Comparison of ENCODE assay signal across 11 cellular contexts in genomic region chr3:30720586-30721313, GRCh38.
A peak's percentile ranks its signal among the peaks of the same experiment; 100 is the strongest.
DNase-seq lines count a peak whose midpoint lies in the region; ATAC-seq and TF ChIP-seq lines count a peak whose summit lies in the region.
"Had no signal": no experiment of that assay in that cellular context is flagged by ENCODE, and none has a peak within 500 bp of the region (broad histone marks: within the 10 kb centered on the region; RNA-seq: fewer than 3 reads in every experiment).

No MANE protein-coding gene starts in this region.

- peak; percentile 77 for ATAC-seq in left lobe of liver
- ATAC-seq in GM19023 (IDR thresholded peaks at IDR 0.05; ENCODE audit: unreplicated experiment), result no peak
- ATAC-seq in HG02852 (IDR thresholded peaks at IDR 0.05; ENCODE audit: unreplicated experiment), result no peak
- no peak for ATAC-seq in GM18517 (IDR thresholded peaks at IDR 0.05; ENCODE audit: unreplicated experiment)
- no peak for ATAC-seq in GM21737 (IDR thresholded peaks at IDR 0.05; ENCODE audit: unreplicated experiment)
- ATAC-seq: naive thymus-derived CD4-positive, alpha-beta T cell; stimulated activated naive CD8-positive, alpha-beta T cell treated with anti-CD3 and anti-CD28 coated beads, Interleukin-15, amount 100 ng/mL, for 72 hours had no signal

- DNase-seq in AG09319 (ENCODE audit: extremely low read depth, low read depth), result peak; percentile 15
- DNase-seq in HT1080 (ENCODE audit: low read depth), result peak; percentile 74
- DNase-seq in astrocyte of the hippocampus (ENCODE audit: low read depth, low spot score), result peak; percentile 30
- DNase-seq in left lobe of liver (ENCODE audit: low spot score), result no peak
- DNase-seq: CD4-positive, alpha-beta memory T cell; naive thymus-derived CD4-positive, alpha-beta T cell; stimulated activated naive CD8-positive, alpha-beta T cell treated with anti-CD3 and anti-CD28 coated beads, Interleukin-15, amount 100 ng/mL, for 72 hours had no signal

- TF ChIP-seq CTCF in AG09319 (IDR thresholded peaks at IDR 0.05; ENCODE audit: low read depth, low read length), result no peak
